Comparison of ENCODE assay signal across 14 cellular contexts in genomic region chr3:123656691-123657090, GRCh38.
DNase-seq lines count a peak whose midpoint lies in the region; ATAC-seq and TF ChIP-seq lines count a peak whose summit lies in the region.
"Had no signal": no experiment of that assay in that cellular context is flagged by ENCODE, and none has a peak within 500 bp of the region (broad histone marks: within the 10 kb centered on the region; RNA-seq: fewer than 3 reads in every experiment).

No MANE protein-coding gene starts in this region.

- no peak overlapping the region for H3K9ac ChIP-seq in SK-N-SH

- TF ChIP-seq POLR2A in transverse colon (IDR thresholded peaks at IDR 0.05) = no peak
- TF ChIP-seq POLR2A in adrenal gland (IDR thresholded peaks at IDR 0.05) = no peak

- H3K36me3 ChIP-seq in SK-N-SH (replicated peaks in 1 of 2; ENCODE audit: control insufficient read depth in 1 of 2, insufficient read depth in 2 of 2, low read length in 1 of 2) (peaks cover 53 to 65% of the 10 kb centered on the region in 2 experiments), hepatocyte (replicated peaks; ENCODE audit: insufficient read depth, low read depth) (no peaks in the 10 kb centered on the region), transverse colon (no peaks in the 10 kb centered on the region), adrenal gland (replicated peaks in 1 of 2) (no peaks in the 10 kb centered on the region)
- no peaks in the 10 kb centered on the region for H3K36me3 ChIP-seq in effector memory CD4-positive, alpha-beta T cell (ENCODE audit: control insufficient read depth, insufficient read depth, low read length)
- no peaks in the 10 kb centered on the region for H3K36me3 ChIP-seq in naive thymus-derived CD4-positive, alpha-beta T cell (ENCODE audit: control insufficient read depth in 2 of 3, insufficient read depth in 3 of 3, low read length in 3 of 3)

- H4K20me1 ChIP-seq in SK-N-SH (ENCODE audit: insufficient read depth) (no peaks in the 10 kb centered on the region), hepatocyte (ENCODE audit: insufficient read depth, poor library complexity, severe bottlenecking) (no peaks in the 10 kb centered on the region)

- no peaks in the 10 kb centered on the region for H3K27me3 ChIP-seq in SK-N-SH (ENCODE audit: insufficient read depth)
- no peaks in the 10 kb centered on the region for H3K27me3 ChIP-seq in hepatocyte
- no peaks in the 10 kb centered on the region for H3K27me3 ChIP-seq in transverse colon
- no peaks in the 10 kb centered on the region for H3K27me3 ChIP-seq in effector memory CD4-positive, alpha-beta T cell (replicated peaks; ENCODE audit: control insufficient read depth, insufficient read depth, low read length, poor library complexity, severe bottlenecking)
- H3K27me3 ChIP-seq in naive thymus-derived CD4-positive, alpha-beta T cell (ENCODE audit: control insufficient read depth in 2 of 2, insufficient read depth in 2 of 2, low read length in 2 of 2) = no peaks in the 10 kb centered on the region
- H3K27me3 ChIP-seq in adrenal gland = no peaks in the 10 kb centered on the region

- peaks cover 10% of the 10 kb centered on the region; the same call in 1 of the 2 replicates for H3K79me2 ChIP-seq in SK-N-SH (ENCODE audit: insufficient read depth)
- H3K79me2 ChIP-seq in hepatocyte = no peaks in the 10 kb centered on the region

- TF ChIP-seq EP300 in SK-N-SH (IDR thresholded peaks at IDR 0.05; ENCODE audit: borderline replicate concordance in 1 of 2, low read depth in 1 of 2, low read length in 1 of 2) = no peak
- TF ChIP-seq EP300 in transverse colon (IDR thresholded peaks at IDR 0.05; ENCODE audit: low read depth) = no peak

- no peak overlapping the region for H3K4me3 Mint-ChIP-seq in naive thymus-derived CD4-positive, alpha-beta T cell
- H3K4me3 Mint-ChIP-seq: activated CD4-positive, alpha-beta memory T cell treated with anti-CD3 and anti-CD28 coated beads for 36 hours; naive B cell had no signal

- H2AFZ ChIP-seq in SK-N-SH (ENCODE audit: low read depth) = no peak overlapping the region
- H2AFZ ChIP-seq in hepatocyte = no peak overlapping the region

- H3K4me2 ChIP-seq in SK-N-SH (no peak overlapping the region), hepatocyte (no peak overlapping the region)

- no peaks in the 10 kb centered on the region for H3K27me3 Mint-ChIP-seq in naive thymus-derived CD4-positive, alpha-beta T cell

- POLR2A ChIA-PET in SK-N-SH (lab: Yijun Ruan, JAX) = no interaction called here
- POLR2A ChIA-PET in naive thymus-derived CD4-positive, alpha-beta T cell (lab: Charles Lee) = no interaction called here

- no peaks in the 10 kb centered on the region for H3K4me1 Mint-ChIP-seq in naive thymus-derived CD4-positive, alpha-beta T cell

- DNase-seq in SK-N-SH (no peak), RPMI8226 (peak; percentile 29), hepatocyte (ENCODE audit: low spot score) (no peak), transverse colon (no peak), adrenal gland (no peak)
- no peak for DNase-seq in effector memory CD4-positive, alpha-beta T cell
- DNase-seq in naive thymus-derived CD4-positive, alpha-beta T cell = no peak
- DNase-seq: activated CD4-positive, alpha-beta memory T cell treated with anti-CD3 and anti-CD28 coated beads for 36 hours; head of caudate nucleus; naive B cell; NCI-H1436; trophoblast cell had no signal

- TF ChIP-seq CTCF in SK-N-SH (IDR thresholded peaks at IDR 0.05) (peak; percentile 38), hepatocyte (IDR thresholded peaks at IDR 0.05; ENCODE audit: poor library complexity) (peak; percentile 18), transverse colon (IDR thresholded peaks at IDR 0.05) (peak in 2 of 5 experiments; percentile 11 to 13), adrenal gland (IDR thresholded peaks at IDR 0.05) (no peak)

- H3F3A ChIP-seq in SK-N-SH (replicated peaks; ENCODE audit: insufficient read depth) = peaks cover 35% of the 10 kb centered on the region

- H3K4me3 ChIP-seq in SK-N-SH (ENCODE audit: low read depth in 2 of 2, low read length in 1 of 2) = no peak overlapping the region; a peak in 1 of 4 replicates
- H3K4me3 ChIP-seq in hepatocyte = no peak overlapping the region
- no peak overlapping the region for H3K4me3 ChIP-seq in transverse colon
- no peak overlapping the region for H3K4me3 ChIP-seq in effector memory CD4-positive, alpha-beta T cell (ENCODE audit: insufficient read depth, low read depth, low read length, poor library complexity, severe bottlenecking)
- H3K4me3 ChIP-seq in naive thymus-derived CD4-positive, alpha-beta T cell (ENCODE audit: low read length) = no peak overlapping the region
- no peak overlapping the region for H3K4me3 ChIP-seq in adrenal gland

- ATAC-seq in SK-N-SH treated with all-trans-retinoic acid at 6 μM for 48 hours = no peak
- no peak for ATAC-seq in naive thymus-derived CD4-positive, alpha-beta T cell
- ATAC-seq: Right ventricle myocardium inferior had no signal

- no peaks in the 10 kb centered on the region for H3K9me2 ChIP-seq in SK-N-SH
- no peaks in the 10 kb centered on the region for H3K9me2 ChIP-seq in hepatocyte (replicated peaks; ENCODE audit: insufficient read depth)

- TF ChIP-seq RAD21 in SK-N-SH (IDR thresholded peaks at IDR 0.05; ENCODE audit: low read length) = no peak

- peaks cover 0 to 4% (median 0%) of the 10 kb centered on the region in 5 donors for H3K36me3 Mint-ChIP-seq in naive thymus-derived CD4-positive, alpha-beta T cell
- H3K36me3 Mint-ChIP-seq: activated CD4-positive, alpha-beta memory T cell treated with anti-CD3 and anti-CD28 coated beads for 36 hours had no signal

- in situ Hi-C loops in transverse colon (cut with MboI; ENCODE audit: low pct_ligation_motif_present in 1 of 4, low pct_unique_long_range_greater_than_20kb in 1 of 4, low sequenced_read_pairs in 3 of 4) = loop anchor here in 1 of 4 donors (10.0 kb wide), 1 partner anchor 58 kb away; no protein-coding TSS in a partner anchor

- peaks cover 38 to 52% of the 10 kb centered on the region in 2 experiments for H3K4me1 ChIP-seq in SK-N-SH (ENCODE audit: control insufficient read depth in 1 of 2, insufficient read depth in 2 of 2, low read depth in 1 of 2, low read length in 1 of 2)
- peaks cover 32% of the 10 kb centered on the region for H3K4me1 ChIP-seq in hepatocyte (ENCODE audit: insufficient read depth)
- H3K4me1 ChIP-seq in transverse colon = peaks cover 57 to 95% (median 65%) of the 10 kb centered on the region in 4 donors
- no peaks in the 10 kb centered on the region for H3K4me1 ChIP-seq in effector memory CD4-positive, alpha-beta T cell (ENCODE audit: control insufficient read depth, insufficient read depth, low read length, poor library complexity, severe bottlenecking)
- H3K4me1 ChIP-seq in naive thymus-derived CD4-positive, alpha-beta T cell (ENCODE audit: control insufficient read depth in 2 of 2, insufficient read depth in 2 of 2, low read length in 2 of 2) = no peaks in the 10 kb centered on the region
- peaks cover 38 to 51% of the 10 kb centered on the region in 2 donors for H3K4me1 ChIP-seq in adrenal gland (replicated peaks in 1 of 2)

- WGBS in SK-N-SH (ENCODE audit: low lambda C conversion rate) = 80% methylated on average over 2 of the region's 2 CpGs
- WGBS in hepatocyte (ENCODE audit: low lambda C conversion rate, missing lambda C conversion rate) = 86% methylated on average over 2 of the region's 2 CpGs
- WGBS in transverse colon (ENCODE audit: low coverage in 1 of 2), 2 donors = 79 to 81% methylated on average over 2 of the region's 2 CpGs
- WGBS in adrenal gland, 4 donors = 71 to 82% (median 81%) methylated on average over 2 of the region's 2 CpGs

- no peaks in the 10 kb centered on the region for H3K9me3 ChIP-seq in SK-N-SH
- H3K9me3 ChIP-seq in hepatocyte (ENCODE audit: low read depth) = no peaks in the 10 kb centered on the region
- H3K9me3 ChIP-seq in transverse colon = no peaks in the 10 kb centered on the region
- H3K9me3 ChIP-seq in effector memory CD4-positive, alpha-beta T cell (ENCODE audit: control insufficient read depth, low read length) = no peaks in the 10 kb centered on the region
- no peaks in the 10 kb centered on the region for H3K9me3 ChIP-seq in naive thymus-derived CD4-positive, alpha-beta T cell (ENCODE audit: control insufficient read depth in 2 of 3, low read length in 3 of 3)
- no peaks in the 10 kb centered on the region for H3K9me3 ChIP-seq in adrenal gland (replicated peaks in 1 of 3)

- H3K27ac ChIP-seq in SK-N-SH (ENCODE audit: low read depth in 2 of 2, low read length in 1 of 2) (no peak overlapping the region; a peak in 1 of 4 replicates), hepatocyte (no peak overlapping the region), transverse colon (peak overlapping the region; percentile 76 to 90 (median 82)), adrenal gland (peak overlapping the region in 2 of 5 donors; percentile 73 to 77)
- H3K27ac ChIP-seq in effector memory CD4-positive, alpha-beta T cell (ENCODE audit: insufficient read depth, low read length, poor library complexity, severe bottlenecking) = no peak overlapping the region
- no peak overlapping the region for H3K27ac ChIP-seq in naive thymus-derived CD4-positive, alpha-beta T cell (ENCODE audit: low read depth, low read length)

- H3K9me3 Mint-ChIP-seq in naive thymus-derived CD4-positive, alpha-beta T cell = peaks cover 0 to 13% (median 4%) of the 10 kb centered on the region in 11 donors

- CTCF ChIA-PET in SK-N-SH (lab: Yijun Ruan, JAX) = interaction anchor here (0.9 to 7.6 kb wide), 4 partner anchors 46 to 896 kb away, joined by 3 to 119 read pairs (median 5); no protein-coding TSS in a partner anchor
- CTCF ChIA-PET in naive thymus-derived CD4-positive, alpha-beta T cell (lab: Charles Lee) = interaction anchor here (1.4 kb wide), 1 partner anchor 13 kb away, joined by 3 read pairs; no protein-coding TSS in a partner anchor

- H3K27ac Mint-ChIP-seq in naive thymus-derived CD4-positive, alpha-beta T cell = no peak overlapping the region
- H3K27ac Mint-ChIP-seq: activated CD4-positive, alpha-beta memory T cell treated with anti-CD3 and anti-CD28 coated beads for 36 hours had no signal

- intact Hi-C loops in transverse colon (cut with DNase I; ENCODE audit: low total_unique reads) = no loop called here
- intact Hi-C loops in naive thymus-derived CD4-positive, alpha-beta T cell (cut with micrococcal nuclease) = no loop called here
- intact Hi-C loops in adrenal gland (cut with DNase I) = no loop called here

TF ChIP-seq in SK-N-SH treated with all-trans-retinoic acid at 6 μM for 48 hours, 23 proteins besides CTCF, POLR2A, EP300 and RAD21 (continues in another document):
- no peak for TF ChIP-seq POU6F1 (CRISPR knock-in tag; IDR thresholded peaks at IDR 0.05; ENCODE audit: borderline replicate concordance, low read depth)

Comparison
In these comparisons a context has a peak if more than half of its experiments do, and no peak if none do; other contexts are left out.
1. H3K27ac ChIP-seq: peak in transverse colon (4 of 4); none in SK-N-SH (0 of 2), hepatocyte (single experiment), effector memory CD4-positive, alpha-beta T cell (single experiment) and naive thymus-derived CD4-positive, alpha-beta T cell (single experiment).
2. CTCF ChIP-seq: peak in SK-N-SH (single experiment) and hepatocyte (single experiment); none in adrenal gland (0 of 6).